8 cellular contexts compared by ENCODE assay signal in the genomic region with DNA sequence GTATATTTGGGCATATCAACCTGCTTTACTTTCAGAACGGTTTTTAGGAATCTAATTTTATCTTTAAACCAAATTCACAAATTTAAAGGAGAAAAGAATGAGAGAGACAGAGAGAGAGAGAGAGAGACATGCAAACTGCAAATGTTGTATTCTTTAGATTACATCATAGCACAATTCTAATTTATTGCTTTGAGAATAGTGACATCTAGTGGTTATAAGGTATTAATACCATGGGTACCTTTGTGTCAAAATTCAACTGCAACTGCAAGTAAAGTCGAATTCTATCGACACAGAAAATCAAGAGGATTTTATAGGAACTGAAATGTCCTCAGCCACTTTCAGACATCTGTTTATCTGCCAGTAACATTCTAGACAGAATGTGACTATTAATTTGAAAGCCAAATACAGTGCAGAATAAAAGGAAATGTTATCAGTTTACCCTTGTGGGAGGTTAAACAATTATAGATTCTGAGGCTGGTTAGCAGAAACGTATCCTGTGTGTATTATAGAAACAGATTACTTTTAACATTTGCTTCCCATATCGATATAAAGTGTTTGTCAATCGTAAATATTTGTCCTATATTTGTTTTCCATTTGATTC.
A peak's percentile ranks its signal among the peaks of the same experiment; 100 is the strongest.
DNase-seq lines count a peak whose midpoint lies in the region; ATAC-seq and TF ChIP-seq lines count a peak whose summit lies in the region.

No MANE protein-coding gene starts in this region.

- POLR2A ChIA-PET in CD8-positive, alpha-beta T cell (lab: Charles Lee): no interaction called here

- H3K27me3 ChIP-seq in CD8-positive, alpha-beta T cell (ENCODE audit: insufficient read depth, low read length): no peaks in the 10 kb centered on the region

- H3K27me3 Mint-ChIP-seq in CD8-positive, alpha-beta T cell (ENCODE audit: low read depth): no peaks in the 10 kb centered on the region
- no peaks in the 10 kb centered on the region for H3K27me3 Mint-ChIP-seq in T-helper 2 cell treated with Interferon-gamma antibody and Interleukin-4, amounts not matched to agents 5 μg/mL and 100 μg/mL, for 36 hours (ENCODE audit: low read depth)

- CTCF ChIA-PET in CD8-positive, alpha-beta T cell (lab: Charles Lee): interaction anchor here (1.0 kb wide), 1 partner anchor 1799 kb away, joined by 3 read pairs; no protein-coding TSS in a partner anchor

- H3K27ac ChIP-seq in CD8-positive, alpha-beta T cell (ENCODE audit: low read depth, low read length): no peak overlapping the region

- no peaks in the 10 kb centered on the region for H3K4me1 Mint-ChIP-seq in CD8-positive, alpha-beta T cell (ENCODE audit: low read depth)
- H3K4me1 Mint-ChIP-seq in T-helper 2 cell treated with Interferon-gamma antibody and Interleukin-4, amounts not matched to agents 5 μg/mL and 100 μg/mL, for 36 hours (ENCODE audit: low read depth): no peaks in the 10 kb centered on the region

- no peaks in the 10 kb centered on the region for H3K9me3 ChIP-seq in CD8-positive, alpha-beta T cell (ENCODE audit: low read length)

- intact Hi-C loops in CD8-positive, alpha-beta T cell (cut with DNase I, micrococcal nuclease): loop anchor here in 1 of 2 experiments (1.0 to 5.0 kb wide), 2 partner anchors 1334 to 1800 kb away; partner anchors contain the start of gene CCDC85A

- peak; percentile 61 for TF ChIP-seq CTCF in CD8-positive, alpha-beta T cell (IDR thresholded peaks at IDR 0.05)
- TF ChIP-seq CTCF in astrocyte of the spinal cord (IDR thresholded peaks at IDR 0.05; ENCODE audit: low read depth, low read length): peak; percentile 43

- no peak overlapping the region for H3K4me3 ChIP-seq in CD8-positive, alpha-beta T cell (ENCODE audit: low read depth, low read length)
- no peak overlapping the region for H3K4me3 ChIP-seq in astrocyte of the spinal cord (ENCODE audit: low read depth, low read length)

- no peak for DNase-seq in CD8-positive, alpha-beta T cell
- DNase-seq in NCI-H2171 (lab: John Stamatoyannopoulos, UW) (peak; percentile 21), astrocyte of the spinal cord (ENCODE audit: low read depth, low spot score) (peak; percentile 52), left kidney (ENCODE audit: low read depth, low spot score) (peak; percentile 58)
- no peak for DNase-seq in T-helper 2 cell treated with Interferon-gamma antibody and Interleukin-4, amounts not matched to agents 5 μg/mL and 100 μg/mL, for 36 hours (ENCODE audit: low spot score)
- DNase-seq in activated naive CD4-positive, alpha-beta T cell treated with Interleukin-2 at 50 U/mL for 16 hours: no peak

- no peak overlapping the region for H3K4me3 Mint-ChIP-seq in CD8-positive, alpha-beta T cell
- no peak overlapping the region for H3K4me3 Mint-ChIP-seq in T-helper 2 cell treated with Interferon-gamma antibody and Interleukin-4, amounts not matched to agents 5 μg/mL and 100 μg/mL, for 36 hours

- no peaks in the 10 kb centered on the region for H3K36me3 ChIP-seq in CD8-positive, alpha-beta T cell (ENCODE audit: insufficient read depth, low read length)

- H3K27ac Mint-ChIP-seq in CD8-positive, alpha-beta T cell: no peak overlapping the region
- H3K27ac Mint-ChIP-seq in T-helper 2 cell treated with Interferon-gamma antibody and Interleukin-4, amounts not matched to agents 5 μg/mL and 100 μg/mL, for 36 hours: no peak overlapping the region

- no peaks in the 10 kb centered on the region for H3K4me1 ChIP-seq in CD8-positive, alpha-beta T cell (ENCODE audit: insufficient read depth, low read length)

- in situ Hi-C loops in astrocyte of the spinal cord (cut with HindIII; ENCODE audit: low sequenced_read_pairs): no loop called here

- no peaks in the 10 kb centered on the region for H3K36me3 Mint-ChIP-seq in CD8-positive, alpha-beta T cell
- no peaks in the 10 kb centered on the region for H3K36me3 Mint-ChIP-seq in T-helper 2 cell treated with Interferon-gamma antibody and Interleukin-4, amounts not matched to agents 5 μg/mL and 100 μg/mL, for 36 hours (ENCODE audit: low read depth)

- ATAC-seq in CD8-positive, alpha-beta T cell: no peak
- ATAC-seq in GM19023 (IDR thresholded peaks at IDR 0.05; ENCODE audit: unreplicated experiment) (peak; percentile 67), HG03095 (IDR thresholded peaks at IDR 0.05; ENCODE audit: unreplicated experiment) (peak; percentile 85)

- H3K9me3 Mint-ChIP-seq in CD8-positive, alpha-beta T cell: no peaks in the 10 kb centered on the region
- H3K9me3 Mint-ChIP-seq in T-helper 2 cell treated with Interferon-gamma antibody and Interleukin-4, amounts not matched to agents 5 μg/mL and 100 μg/mL, for 36 hours: no peaks in the 10 kb centered on the region

Comparison
In these comparisons a context has a peak if more than half of its experiments do, and no peak if none do; other contexts are left out.
1. DNase-seq: peak in NCI-H2171 (single experiment), astrocyte of the spinal cord (single experiment) and left kidney (single experiment); none in CD8-positive, alpha-beta T cell (0 of 7), T-helper 2 cell treated with Interferon-gamma antibody and Interleukin-4, amounts not matched to agents 5 μg/mL and 100 μg/mL, for 36 hours (single experiment) and activated naive CD4-positive, alpha-beta T cell treated with Interleukin-2 at 50 U/mL for 16 hours (single experiment).